Comparison of ENCODE assay signal across 8 cellular contexts in genomic region chr16:75555707-75556512, GRCh38. TPM values are rescaled to one million over a fixed set of nuclear protein-coding genes. Genes with fewer than 3 reads are reported as not detected.
DNase-seq lines count a peak whose midpoint lies in the region; ATAC-seq, FAIRE-seq and TF ChIP-seq lines count a peak whose summit lies in the region.

TSS of gene TMEM231 (minus strand) at chr16:75556252. CDS start at chr16:75556209, 43 bp downstream.

- H3K36me3 ChIP-seq in kidney (ENCODE audit: control insufficient read depth in 1 of 2, insufficient read depth in 2 of 2, low read length in 2 of 2), result no peaks in the 10 kb centered on the region

- H3K4me3 ChIP-seq in AG09309 (ENCODE audit: control insufficient read depth, low read depth, low read length) (peak within 1 kb of the TSS; percentile 77), kidney (ENCODE audit: low read length in 2 of 2) (peak within 1 kb of the TSS; percentile 71 to 78)

- peak within 1 kb of the TSS; percentile 58 to 87 for H3K27ac ChIP-seq in kidney (ENCODE audit: low read depth in 2 of 2, low read length in 2 of 2)

- peak within 1 kb of the TSS; percentile 25 to 80 for H3K9ac ChIP-seq in kidney (ENCODE audit: low read length in 2 of 2)

- peak; percentile 35 for FAIRE-seq in kidney (lab: Jason Lieb, UNC)

- DNase-seq in AG09309 (ENCODE audit: low read depth) (peak; percentile 59), NCI-H345 (lab: John Stamatoyannopoulos, UW) (peak; percentile 92), cerebellar nuclear complex (lab: John Stamatoyannopoulos, UW) (peak; percentile 68 to 89), kidney (peak; percentile 99)
- DNase-seq in stimulated activated CD4-positive, alpha-beta T cell treated with anti-CD3 and anti-CD28 coated beads, Interleukin-15, amount 100 ng/mL, for 1 hour (ENCODE audit: low read depth in 1 of 2, low spot score in 1 of 2), result peak; percentile 92 to 95

- ATAC-seq in GM18873 (IDR thresholded peaks at IDR 0.05; ENCODE audit: low FRiP score, unreplicated experiment), result peak; percentile 96
- ATAC-seq in HG03135 (IDR thresholded peaks at IDR 0.05; ENCODE audit: unreplicated experiment), result peak; percentile 97
- peak; percentile 98 for ATAC-seq in activated CD4-positive, CD25-positive, alpha-beta regulatory T cell treated with anti-CD3 and anti-CD28 coated beads, Interleukin-2, amount 50 U/mL, for 24 hours

- TF ChIP-seq CTCF in AG09309 (IDR thresholded peaks at IDR 0.05; ENCODE audit: control insufficient read depth, insufficient read depth, low read depth, low read length, missing control alignments) (no peak), kidney (IDR thresholded peaks at IDR 0.05; ENCODE audit: borderline replicate concordance, extremely low read depth, insufficient read depth) (no peak)

- intact Hi-C loops in kidney (cut with DNase I), result no loop called here

- H3K9me3 ChIP-seq in kidney (ENCODE audit: control insufficient read depth in 1 of 2, low read length in 2 of 2), result no peaks in the 10 kb centered on the region

- peaks cover 0 to 4% of the 10 kb centered on the region in 2 donors for H3K4me1 ChIP-seq in kidney (ENCODE audit: control insufficient read depth in 1 of 2, insufficient read depth in 1 of 2, low read depth in 1 of 2, low read length in 2 of 2)

RNA-seq across cellular contexts. Expression of gene TMEM231, which starts in this region (rescaled TPM):
- 13.7 TPM for total RNA-seq in kidney
- polyA plus RNA-seq in kidney (ENCODE audit: insufficient read depth, low read depth, low replicate concordance), result 8.6 TPM

Comparison
In these comparisons a context has a peak if more than half of its experiments do, and no peak if none do; other contexts are left out.
1. Peak in every context shown above with its lines: DNase-seq, ATAC-seq, H3K4me3 ChIP-seq and H3K27ac ChIP-seq.